ENCODE assay signal across 1 cellular context in genomic region chr10:60446855-60447254, GRCh38.
TF ChIP-seq lines count a peak whose summit lies in the region.

No MANE protein-coding gene starts in this region.

TF ChIP-seq in Ishikawa, 13 proteins besides CTCF, POLR2A, EP300 and RAD21 (continued from another document):
- TF ChIP-seq REST (IDR thresholded peaks at IDR 0.05; ENCODE audit: low read depth) = no peak
